9 cellular contexts compared by ENCODE assay signal in genomic region chr5:128539038-128539429, GRCh38. TPM values are rescaled to one million over a fixed set of nuclear protein-coding genes. Genes with fewer than 3 reads are reported as not detected.
DNase-seq lines count a peak whose midpoint lies in the region; TF ChIP-seq lines count a peak whose summit lies in the region.
"Had no signal": no experiment of that assay in that cellular context is flagged by ENCODE, and none has a peak within 500 bp of the region (broad histone marks: within the 10 kb centered on the region; RNA-seq: fewer than 3 reads in every experiment).

No MANE protein-coding gene starts in this region.

- intact Hi-C loops in activated naive CD4-positive, alpha-beta T cell treated with anti-CD3 and anti-CD28 coated beads for 36 hours (cut with micrococcal nuclease): no loop called here

- no peaks in the 10 kb centered on the region for H3K9me3 ChIP-seq in Peyer's patch

- H3K4me3 ChIP-seq in Peyer's patch: peak overlapping the region; percentile 18 to 53 (median 38)
- H3K4me3 ChIP-seq in fibroblast of pulmonary artery (replicated peaks; ENCODE audit: low read depth, low read length): peak overlapping the region; percentile 73

- peak overlapping the region; percentile 93 for H3K4me3 Mint-ChIP-seq in neural crest cell
- no peak overlapping the region for H3K4me3 Mint-ChIP-seq in activated naive CD4-positive, alpha-beta T cell treated with anti-CD3 and anti-CD28 coated beads for 36 hours

- peak; percentile 30 for DNase-seq in Daoy (ENCODE audit: low read depth)
- no peak for DNase-seq in Peyer's patch
- peak; percentile 25 for DNase-seq in fibroblast of pulmonary artery (ENCODE audit: low read depth)
- DNase-seq in neural crest cell (ENCODE audit: low read depth, low spot score): peak; percentile 21
- DNase-seq in NCI-H2171 treated with DMSO at 0.1 percent for 48 hours (lab: John Stamatoyannopoulos, UW): no peak
- no peak for DNase-seq in NCI-H510A treated with DMSO at 0.1 percent for 48 hours (lab: John Stamatoyannopoulos, UW)
- DNase-seq in activated naive CD4-positive, alpha-beta T cell treated with anti-CD3 and anti-CD28 coated beads for 36 hours: no peak
- DNase-seq in NK-92 treated with Interleukin-12 subunit alpha and Interleukin-12 subunit beta, amount 100 ng/mL, for 24 hours (lab: John Stamatoyannopoulos, UW): no peak
- DNase-seq: NCI-H446 had no signal

- H3K27ac Mint-ChIP-seq in neural crest cell (ENCODE audit: unreplicated experiment): no peak overlapping the region
- no peak overlapping the region for H3K27ac Mint-ChIP-seq in activated naive CD4-positive, alpha-beta T cell treated with anti-CD3 and anti-CD28 coated beads for 36 hours

- CTCF ChIA-PET in activated naive CD4-positive, alpha-beta T cell treated with anti-CD3 and anti-CD28 coated beads for 36 hours (lab: Charles Lee): no interaction called here

- TF ChIP-seq POLR2A in Peyer's patch (IDR thresholded peaks at IDR 0.05): no peak

- no peak for TF ChIP-seq CTCF in Peyer's patch (IDR thresholded peaks at IDR 0.05)
- TF ChIP-seq CTCF in fibroblast of pulmonary artery (IDR thresholded peaks at IDR 0.05; ENCODE audit: low read length, missing control alignments): no peak
- no peak for TF ChIP-seq CTCF in neural crest cell (conservative IDR thresholded peaks at IDR 0.05)

- no peaks in the 10 kb centered on the region for H3K9me3 Mint-ChIP-seq in neural crest cell
- H3K9me3 Mint-ChIP-seq in activated naive CD4-positive, alpha-beta T cell treated with anti-CD3 and anti-CD28 coated beads for 36 hours: no peaks in the 10 kb centered on the region

- H3K27me3 Mint-ChIP-seq in neural crest cell (ENCODE audit: low read depth): peaks cover 8% of the 10 kb centered on the region
- H3K27me3 Mint-ChIP-seq in activated naive CD4-positive, alpha-beta T cell treated with anti-CD3 and anti-CD28 coated beads for 36 hours (ENCODE audit: low read depth): peaks cover 39% of the 10 kb centered on the region

- peaks cover 0 to 20% of the 10 kb centered on the region in 2 donors for H3K27me3 ChIP-seq in Peyer's patch

- H3K4me1 ChIP-seq in Peyer's patch: peaks cover 0 to 23% (median 0%) of the 10 kb centered on the region in 4 donors

- H3K36me3 Mint-ChIP-seq in neural crest cell (ENCODE audit: low read depth): no peaks in the 10 kb centered on the region
- H3K36me3 Mint-ChIP-seq in activated naive CD4-positive, alpha-beta T cell treated with anti-CD3 and anti-CD28 coated beads for 36 hours (ENCODE audit: low read depth): no peaks in the 10 kb centered on the region

- H3K27ac ChIP-seq in Peyer's patch: peak overlapping the region in 1 of 4 donors; percentile 9

- H3K36me3 ChIP-seq in Peyer's patch: no peaks in the 10 kb centered on the region

- H3K4me1 Mint-ChIP-seq in neural crest cell: peaks cover 21% of the 10 kb centered on the region
- peaks cover 2% of the 10 kb centered on the region for H3K4me1 Mint-ChIP-seq in activated naive CD4-positive, alpha-beta T cell treated with anti-CD3 and anti-CD28 coated beads for 36 hours (ENCODE audit: low read depth)

RNA-seq across cellular contexts. Expression of gene FBN2, which starts 1.0 kb away (rescaled TPM):
- total RNA-seq in Daoy (2014; rRNA removed; shearing (Covaris generic)): 18.7 and 19.1 TPM in 2 replicates
- 1 to 10 TPM in 2 of 4 donors, under 1 TPM in 2; 0.40 to 3.3 (median 0.99) TPM for total RNA-seq in Peyer's patch
- 58.3 and 59.7 TPM in 2 replicates for total RNA-seq in neural crest cell
- not detected for total RNA-seq in activated naive CD4-positive, alpha-beta T cell treated with anti-CD3 and anti-CD28 coated beads for 36 hours

Comparison
In these comparisons a context has a peak if more than half of its experiments do, and no peak if none do; other contexts are left out.
1. DNase-seq: peak in Daoy (single experiment), fibroblast of pulmonary artery (single experiment) and neural crest cell (single experiment); none in Peyer's patch (0 of 3), NCI-H2171 treated with DMSO at 0.1 percent for 48 hours (single experiment), NCI-H510A treated with DMSO at 0.1 percent for 48 hours (single experiment), activated naive CD4-positive, alpha-beta T cell treated with anti-CD3 and anti-CD28 coated beads for 36 hours (single experiment) and NK-92 treated with Interleukin-12 subunit alpha and Interleukin-12 subunit beta, amount 100 ng/mL, for 24 hours (single experiment).